In the genomic region with DNA sequence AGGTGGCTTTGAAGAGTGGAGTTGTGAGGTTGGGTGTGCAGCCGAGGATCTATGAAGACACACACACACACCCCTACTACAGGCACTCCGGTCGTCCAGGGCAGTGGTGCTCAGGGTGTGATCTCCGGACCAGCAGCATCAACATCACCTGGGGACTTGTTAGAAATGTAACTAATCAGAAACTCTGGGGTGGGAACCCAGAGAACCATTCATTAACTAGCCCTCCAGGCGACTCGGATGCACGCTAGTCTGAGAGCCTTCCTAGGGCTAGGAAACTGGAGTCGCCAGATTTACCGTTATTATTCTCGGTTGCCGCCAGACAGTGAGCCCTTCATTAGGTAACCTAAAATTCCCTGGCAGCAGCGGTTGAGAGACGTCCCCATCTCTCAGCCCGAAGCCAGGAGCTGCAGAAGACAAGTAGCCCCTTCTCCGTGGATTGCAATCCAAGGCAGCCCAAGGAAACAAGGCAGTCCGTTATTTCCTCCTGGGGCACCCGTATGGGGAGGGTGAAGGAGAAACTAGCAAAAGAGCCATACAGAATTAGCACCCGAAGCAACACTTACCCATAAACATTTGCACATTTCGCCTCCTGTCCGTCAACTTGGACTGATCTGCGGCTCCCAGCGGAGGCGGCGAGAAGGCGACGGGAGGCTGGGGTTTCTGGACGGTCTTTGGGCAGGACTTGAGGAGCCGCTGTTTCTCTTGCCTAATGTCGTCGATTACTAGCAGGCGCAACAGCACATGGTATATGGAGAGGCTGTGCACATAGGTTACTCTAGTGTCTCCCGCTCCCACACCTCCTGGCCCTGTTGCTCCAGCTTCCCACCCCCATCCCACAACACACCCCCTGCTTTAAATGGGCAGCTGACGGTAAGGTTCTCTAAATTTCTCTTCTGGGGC, we compare ENCODE assay signal across 7 cellular contexts. TPM values are rescaled to one million over a fixed set of nuclear protein-coding genes. Genes with fewer than 3 reads are reported as not detected.
DNase-seq lines count a peak whose midpoint lies in the region; ATAC-seq and TF ChIP-seq lines count a peak whose summit lies in the region.

No MANE protein-coding gene starts in this region.

- H3K79me2 ChIP-seq in OCI-LY1 (ENCODE audit: insufficient read depth, low read length): no peaks in the 10 kb centered on the region

- H4K20me1 ChIP-seq in OCI-LY1 (ENCODE audit: insufficient read depth, low read length): no peaks in the 10 kb centered on the region

- H2AFZ ChIP-seq in OCI-LY1 (ENCODE audit: low read length): no peak overlapping the region

- peak; percentile 36 for DNase-seq in GM13977 (ENCODE audit: low spot score)
- peak; percentile 41 for DNase-seq in H7
- no peak for DNase-seq in lower lobe of right lung
- peak in 1 of 2 donors; percentile 49 for DNase-seq in tibial nerve (ENCODE audit: low spot score in 2 of 2)

- H3K27ac ChIP-seq in OCI-LY1 (ENCODE audit: low read depth, low read length, poor library complexity, severe bottlenecking): no peak overlapping the region
- H3K27ac ChIP-seq in cingulate gyrus (ENCODE audit: low read depth, low read length): peak overlapping the region; percentile 80
- H3K27ac ChIP-seq in lower lobe of right lung: peak overlapping the region; percentile 96
- peak overlapping the region; percentile 84 to 100 (median 96) for H3K27ac ChIP-seq in tibial nerve

- H3F3A ChIP-seq in OCI-LY1 (ENCODE audit: insufficient read depth, low read length): no peaks in the 10 kb centered on the region

- H3K4me2 ChIP-seq in OCI-LY1 (ENCODE audit: low read length): peak overlapping the region; percentile 63; the same call in 1 of the 2 replicates

- H3K9me2 ChIP-seq in OCI-LY1 (ENCODE audit: low read depth, low read length): no peaks in the 10 kb centered on the region

- TF ChIP-seq EP300 in tibial nerve (IDR thresholded peaks at IDR 0.05): no peak

- H3K36me3 ChIP-seq in H7 (replicated peaks; ENCODE audit: control insufficient read depth, insufficient read depth, low read length) (peaks cover 12% of the 10 kb centered on the region), OCI-LY1 (ENCODE audit: insufficient read depth, low read length) (no peaks in the 10 kb centered on the region), lower lobe of right lung (peaks cover 3% of the 10 kb centered on the region), tibial nerve (peaks cover 0 to 3% (median 0%) of the 10 kb centered on the region in 3 donors)

- peak overlapping the region; percentile 78 for H3K4me3 ChIP-seq in H7 (ENCODE audit: insufficient read depth, low read depth, low read length)
- H3K4me3 ChIP-seq in OCI-LY1 (ENCODE audit: low read depth, low read length, poor library complexity, severe bottlenecking): peak overlapping the region; percentile 37
- peak overlapping the region; percentile 67 for H3K4me3 ChIP-seq in lower lobe of right lung
- peak overlapping the region; percentile 43 to 79 (median 65) for H3K4me3 ChIP-seq in tibial nerve

- no peak for TF ChIP-seq CTCF in GM13977 (IDR thresholded peaks at IDR 0.05; ENCODE audit: extremely low read depth, insufficient read depth, missing control alignments)
- TF ChIP-seq CTCF in OCI-LY1 (IDR thresholded peaks at IDR 0.05; ENCODE audit: low read length): no peak
- TF ChIP-seq CTCF in lower lobe of right lung (IDR thresholded peaks at IDR 0.05): no peak
- TF ChIP-seq CTCF in tibial nerve (IDR thresholded peaks at IDR 0.05): no peak

- H3K27me3 ChIP-seq in H7 (ENCODE audit: control insufficient read depth, insufficient read depth, low read length) (peaks cover 20% of the 10 kb centered on the region), OCI-LY1 (ENCODE audit: insufficient read depth, low read length) (no peaks in the 10 kb centered on the region), lower lobe of right lung (ENCODE audit: low read depth) (peaks cover 15% of the 10 kb centered on the region), tibial nerve (no peaks in the 10 kb centered on the region)

- no peak for TF ChIP-seq POLR2A in tibial nerve (IDR thresholded peaks at IDR 0.05)

- 3 to 19% methylated on average over 23 to 33 of the region's 33 CpGs for WGBS in tibial nerve, 2 donors

- H3K9me3 ChIP-seq in OCI-LY1 (ENCODE audit: low read length) (no peaks in the 10 kb centered on the region), lower lobe of right lung (no peaks in the 10 kb centered on the region), tibial nerve (no peaks in the 10 kb centered on the region)

- in situ Hi-C loops in GM13977 (cut with MboI; ENCODE audit: low pct_unique_long_range_greater_than_20kb, low sequenced_read_pairs, unreplicated experiment): no loop called here

- ATAC-seq in lower lobe of right lung (no peak), HG03097 (IDR thresholded peaks at IDR 0.05; ENCODE audit: low FRiP score, unreplicated experiment) (no peak)

- H3K4me1 ChIP-seq in OCI-LY1 (ENCODE audit: insufficient read depth, low read length, severe bottlenecking): no peaks in the 10 kb centered on the region
- H3K4me1 ChIP-seq in lower lobe of right lung: peaks cover 25% of the 10 kb centered on the region
- H3K4me1 ChIP-seq in tibial nerve: peaks cover 0 to 45% (median 11%) of the 10 kb centered on the region in 4 donors

- H3K9ac ChIP-seq in OCI-LY1 (ENCODE audit: low read length): no peak overlapping the region

- intact Hi-C loops in lower lobe of right lung (cut with DNase I): loop anchor here (5.0 kb wide), 1 partner anchor 270 kb away; no protein-coding TSS in a partner anchor

RNA-seq across cellular contexts. Expression of a gene that starts 2.9 kb away (rescaled TPM):
- 9.4 and 9.9 TPM in 2 replicates for total RNA-seq in H7 (2014; rRNA removed; shearing (Covaris generic))
- total RNA-seq in lower lobe of right lung (74.3 TPM), tibial nerve (100 to 1,000 TPM in 2 of 4 donors, 10 to 100 TPM in 2; 63.0 to 273 (median 124) TPM)
